Comparison of ENCODE assay signal across 19 cellular contexts in genomic region chr2:120262761-120263428, GRCh38. TPM values are rescaled to one million over a fixed set of nuclear protein-coding genes. Genes with fewer than 3 reads are reported as not detected.
A peak's percentile ranks its signal among the peaks of the same experiment; 100 is the strongest.
DNase-seq lines count a peak whose midpoint lies in the region; ATAC-seq and TF ChIP-seq lines count a peak whose summit lies in the region.
"Had no signal": no experiment of that assay in that cellular context is flagged by ENCODE, and none has a peak within 500 bp of the region (broad histone marks: within the 10 kb centered on the region; RNA-seq: fewer than 3 reads in every experiment).

No MANE protein-coding gene starts in this region.

- H3K14ac ChIP-seq in neuronal stem cell (ENCODE audit: low read length), result no peak overlapping the region

- H3K27ac ChIP-seq in mesendoderm (ENCODE audit: low read depth, low read length) (no peak overlapping the region), neuronal stem cell (replicated peaks; ENCODE audit: low read length) (no peak overlapping the region), prostate gland (no peak overlapping the region)
- H3K27ac ChIP-seq: left ventricle myocardium inferior, SJCRH30, thyroid gland had no signal

- H3K23ac ChIP-seq in mesendoderm (ENCODE audit: low read length) (no peak overlapping the region), neuronal stem cell (ENCODE audit: low read depth, low read length, poor library complexity) (no peak overlapping the region)

- no peak overlapping the region for H2AFZ ChIP-seq in neuronal stem cell (ENCODE audit: low read length)

- H3K79me2 ChIP-seq in mesendoderm (ENCODE audit: control insufficient read depth, insufficient read depth, low read length), result no peaks in the 10 kb centered on the region

- no CpG with 5 or more reads among the region's 10 CpGs for WGBS in mesendoderm (ENCODE audit: extremely low coverage, insufficient coverage, low lambda C conversion rate)
- no CpG with 5 or more reads among the region's 10 CpGs for WGBS in neuronal stem cell (ENCODE audit: extremely low coverage in 2 of 2, insufficient read length in 2 of 2, insufficient replicate concordance in 1 of 2), 2 donors
- WGBS in prostate gland, result 71% methylated on average over 10 of the region's 10 CpGs

- H3K79me1 ChIP-seq in mesendoderm (ENCODE audit: low read length), result peaks cover 5% of the 10 kb centered on the region
- H3K79me1 ChIP-seq in neuronal stem cell (ENCODE audit: low read depth, low read length), result peaks cover 3% of the 10 kb centered on the region

- H4K5ac ChIP-seq in mesendoderm (ENCODE audit: low read length), result no peak overlapping the region

- peak; percentile 18 for DNase-seq in AG10803 (ENCODE audit: low read depth)
- peak; percentile 24 for DNase-seq in NCI-H226
- peak; percentile 55 for DNase-seq in choroid plexus epithelial cell (ENCODE audit: low read depth)
- no peak for DNase-seq in mesendoderm
- DNase-seq in NCI-H2081 treated with DMSO at 0.1 percent for 48 hours (lab: John Stamatoyannopoulos, UW), result no peak
- no peak for DNase-seq in neuronal stem cell (ENCODE audit: low spot score)
- no peak for DNase-seq in prostate gland (ENCODE audit: low spot score)
- DNase-seq: ACHN; activated naive CD8-positive, alpha-beta T cell treated with anti-CD3 and anti-CD28 coated beads, Interleukin-2, amount 10 ng/mL, durations not matched to agents 7 days and 5 days; activated T-cell treated with anti-CD3 and anti-CD28 coated beads, Interleukin-2, amount 50 U/mL, for 4 hours; hypothalamus; left ventricle myocardium inferior; naive thymus-derived CD4-positive, alpha-beta T cell; NK-92 treated with Interleukin-12 subunit alpha and Interleukin-12 subunit beta, amount 100 ng/mL, for 24 hours; SJCRH30; stimulated activated CD4-positive, alpha-beta T cell treated with anti-CD3 and anti-CD28 coated beads, Interleukin-2, amount 100 ng/mL, for 24 hours; T-helper 9 cell; thyroid gland had no signal

- H3K9ac ChIP-seq in mesendoderm (ENCODE audit: low read length), result no peak overlapping the region
- no peak overlapping the region for H3K9ac ChIP-seq in neuronal stem cell (ENCODE audit: low read depth, low read length, poor library complexity)

- H3K4me1 ChIP-seq in mesendoderm (ENCODE audit: control insufficient read depth, low read depth, low read length), result no peaks in the 10 kb centered on the region
- peaks cover 0 to 8% of the 10 kb centered on the region in 2 donors for H3K4me1 ChIP-seq in neuronal stem cell (ENCODE audit: control insufficient read depth in 2 of 2, insufficient read depth in 1 of 2, low read depth in 1 of 2, low read length in 2 of 2)
- H3K4me1 ChIP-seq in prostate gland (replicated peaks), result no peaks in the 10 kb centered on the region
- H3K4me1 ChIP-seq: SJCRH30 had no signal

- H3K9me3 ChIP-seq in neuronal stem cell (replicated peaks in 1 of 2; ENCODE audit: control insufficient read depth in 2 of 2, insufficient read depth in 1 of 2, low read depth in 1 of 2, low read length in 2 of 2) (peaks cover 8 to 13% of the 10 kb centered on the region in 2 donors), prostate gland (no peaks in the 10 kb centered on the region)
- H3K9me3 ChIP-seq: SJCRH30, thyroid gland had no signal

- no peak overlapping the region for H2BK5ac ChIP-seq in mesendoderm (ENCODE audit: low read length)
- H2BK5ac ChIP-seq in neuronal stem cell (ENCODE audit: low read length), result no peak overlapping the region

- TF ChIP-seq CTCF in AG10803 (conservative IDR thresholded peaks at IDR 0.05; ENCODE audit: low read length) (no peak), choroid plexus epithelial cell (conservative IDR thresholded peaks at IDR 0.05; ENCODE audit: low read depth, low read length) (no peak), prostate gland (IDR thresholded peaks at IDR 0.05) (no peak)

- no peak for TF ChIP-seq POLR2A in prostate gland (IDR thresholded peaks at IDR 0.05)

- no peak overlapping the region for H2AK5ac ChIP-seq in mesendoderm (ENCODE audit: low read length)
- no peak overlapping the region for H2AK5ac ChIP-seq in neuronal stem cell (ENCODE audit: low read depth, low read length)

- H3K18ac ChIP-seq in mesendoderm (ENCODE audit: low read length) (no peak overlapping the region), neuronal stem cell (ENCODE audit: low read length) (no peak overlapping the region)

- intact Hi-C loops in prostate gland (cut with DNase I), result no loop called here

- no peak overlapping the region for H3K4me3 ChIP-seq in AG10803 (ENCODE audit: low read length)
- H3K4me3 ChIP-seq in choroid plexus epithelial cell (ENCODE audit: low read depth, low read length), result no peak overlapping the region
- H3K4me3 ChIP-seq in mesendoderm (ENCODE audit: low read length), result no peak overlapping the region
- no peak overlapping the region for H3K4me3 ChIP-seq in neuronal stem cell (ENCODE audit: low read length in 2 of 2)
- H3K4me3 ChIP-seq in prostate gland, result no peak overlapping the region
- H3K4me3 ChIP-seq: left ventricle myocardium inferior, SJCRH30, thyroid gland had no signal

- H3K4ac ChIP-seq in mesendoderm (ENCODE audit: low read depth, low read length) (no peak overlapping the region), neuronal stem cell (ENCODE audit: low read length) (no peak overlapping the region)

- no peak overlapping the region for H3K4me2 ChIP-seq in mesendoderm (ENCODE audit: low read length)
- no peak overlapping the region for H3K4me2 ChIP-seq in neuronal stem cell (ENCODE audit: insufficient read depth, low read length, poor library complexity, severe bottlenecking)

- no peaks in the 10 kb centered on the region for H3K36me3 ChIP-seq in mesendoderm (ENCODE audit: control insufficient read depth, insufficient read depth, low read length)
- H3K36me3 ChIP-seq in neuronal stem cell (replicated peaks in 1 of 2; ENCODE audit: control insufficient read depth in 2 of 2, insufficient read depth in 2 of 2, low read length in 2 of 2), result peaks cover 0 to 1% of the 10 kb centered on the region in 2 donors
- H3K36me3 ChIP-seq in prostate gland, result no peaks in the 10 kb centered on the region
- H3K36me3 ChIP-seq: left ventricle myocardium inferior, SJCRH30, thyroid gland had no signal

- no peak overlapping the region for H2BK15ac ChIP-seq in mesendoderm (replicated peaks; ENCODE audit: low read depth)
- no peak overlapping the region for H2BK15ac ChIP-seq in neuronal stem cell (ENCODE audit: low read length)

- H4K8ac ChIP-seq in mesendoderm (ENCODE audit: low read depth, low read length) (no peak overlapping the region), neuronal stem cell (ENCODE audit: low read depth, low read length) (no peak overlapping the region)

- no peak overlapping the region for H4K91ac ChIP-seq in neuronal stem cell (ENCODE audit: low read depth, low read length, poor library complexity)

- ATAC-seq in HG03175 (IDR thresholded peaks at IDR 0.05; ENCODE audit: unreplicated experiment), result no peak
- ATAC-seq: activated T-cell treated with anti-CD3 and anti-CD28 coated beads, Interleukin-2, amount 50 U/mL, for 4 hours; naive thymus-derived CD4-positive, alpha-beta T cell had no signal

- H2BK12ac ChIP-seq in neuronal stem cell (ENCODE audit: low read length), result no peak overlapping the region

- H3K56ac ChIP-seq in mesendoderm (ENCODE audit: low read length), result peak overlapping the region; percentile 15

- no peak overlapping the region for H2BK120ac ChIP-seq in mesendoderm (ENCODE audit: low read depth, low read length)
- no peak overlapping the region for H2BK120ac ChIP-seq in neuronal stem cell (ENCODE audit: low read depth, low read length)

- H3K27me3 ChIP-seq in mesendoderm (ENCODE audit: insufficient read depth, low read length, poor library complexity) (no peaks in the 10 kb centered on the region), neuronal stem cell (ENCODE audit: control insufficient read depth in 3 of 3, insufficient read depth in 3 of 3, low read depth in 1 of 3, low read length in 3 of 3) (no peaks in the 10 kb centered on the region), prostate gland (replicated peaks; ENCODE audit: insufficient read depth) (no peaks in the 10 kb centered on the region)
- H3K27me3 ChIP-seq: SJCRH30, thyroid gland had no signal

RNA-seq across cellular contexts. Expression of gene RALB, which starts 10.2 kb away (rescaled TPM):
- 12.0 TPM for polyA plus RNA-seq in mesendoderm (2013, experiment 1 of 2)
- polyA plus RNA-seq in mesendoderm (2013, experiment 2 of 2), result 11.6 TPM
- 43.4 TPM for polyA plus RNA-seq in neuronal stem cell (2013, experiment 1 of 2)
- polyA plus RNA-seq in neuronal stem cell (2013, experiment 2 of 2), result 44.2 TPM
- total RNA-seq in prostate gland, result 100 to 1,000 TPM in 1 of 2 donors, 10 to 100 TPM in 1; 92.6 to 132 TPM

RNA-seq across cellular contexts. Expression of gene TMEM185B, which starts 39.7 kb away (rescaled TPM):
- polyA plus RNA-seq in mesendoderm (2013, experiment 1 of 2), result 13.8 TPM
- polyA plus RNA-seq in mesendoderm (2013, experiment 2 of 2), result 14.3 TPM
- polyA plus RNA-seq in neuronal stem cell (2013, experiment 1 of 2), result 14.5 TPM
- 14.5 TPM for polyA plus RNA-seq in neuronal stem cell (2013, experiment 2 of 2)
- 10 to 100 TPM; 53.7 to 72.3 TPM for total RNA-seq in prostate gland

Comparison
In these comparisons a context has a peak if more than half of its experiments do, and no peak if none do; other contexts are left out.
1. DNase-seq: peak in AG10803 (single experiment), NCI-H226 (single experiment) and choroid plexus epithelial cell (single experiment); none in mesendoderm (single experiment), NCI-H2081 treated with DMSO at 0.1 percent for 48 hours (single experiment), neuronal stem cell (single experiment) and prostate gland (single experiment).